14 cellular contexts compared by ENCODE assay signal in the genomic region with DNA sequence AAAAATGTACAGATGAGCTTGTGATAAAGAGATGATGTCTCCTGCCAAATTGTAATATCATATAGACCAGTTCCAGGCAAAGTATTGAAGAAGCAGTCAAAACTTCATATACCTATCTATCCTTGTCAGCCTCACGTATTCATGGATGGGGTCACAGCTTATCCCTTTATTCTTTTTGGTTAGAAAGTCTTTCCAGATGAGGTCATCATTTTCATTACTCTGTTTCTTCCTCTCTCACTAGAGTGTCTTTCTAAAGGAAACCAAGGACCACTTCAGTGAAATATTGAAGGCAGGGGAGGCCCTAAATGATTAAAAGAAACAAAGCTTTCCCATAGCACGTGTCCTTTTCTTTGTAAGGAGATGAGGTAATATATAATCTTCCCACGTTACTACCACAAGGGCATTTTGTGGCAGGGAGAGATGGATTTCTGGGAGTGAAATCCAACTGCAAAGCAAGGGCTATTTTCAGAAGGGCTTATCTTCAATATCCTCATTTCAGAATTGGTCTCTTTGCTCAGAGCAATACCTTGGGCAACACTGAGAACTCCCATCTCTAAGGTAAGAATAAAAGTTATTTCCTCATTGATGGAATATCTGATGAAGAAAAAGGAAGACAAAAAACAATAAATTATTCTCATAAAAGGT.
DNase-seq lines count a peak whose midpoint lies in the region; ATAC-seq and TF ChIP-seq lines count a peak whose summit lies in the region.
"Had no signal": no experiment of that assay in that cellular context is flagged by ENCODE, and none has a peak within 500 bp of the region (broad histone marks: within the 10 kb centered on the region; RNA-seq: fewer than 3 reads in every experiment).

No MANE protein-coding gene starts in this region.

- CTCF ChIA-PET in HEK293 (lab: Yijun Ruan, JAX), result interaction anchor here (0.9 to 1.5 kb wide), 2 partner anchors 29 to 136 kb away, joined by 4 read pairs; no protein-coding TSS in a partner anchor

- no peak for TF ChIP-seq CTCF in HEK293 (tag by site-specific recombination; IDR thresholded peaks at IDR 0.05)

- H3K9me3 ChIP-seq in HEK293 (ENCODE audit: control insufficient read depth, insufficient read depth, low read depth, low read length), result no peaks in the 10 kb centered on the region
- H3K9me3 ChIP-seq: BLaER1, HAP-1 had no signal

- H3K4me1 ChIP-seq in HEK293 (ENCODE audit: control insufficient read depth, insufficient read depth, low read length), result peaks cover 3% of the 10 kb centered on the region; the same call in 1 of the 2 replicates
- H3K4me1 ChIP-seq: BLaER1 had no signal

- POLR2A ChIA-PET in HEK293 (lab: Yijun Ruan, JAX), result no interaction called here

- no peak overlapping the region for H3K27ac ChIP-seq in HEK293 (ENCODE audit: extremely low read depth, low read depth, low read length)
- H3K27ac ChIP-seq: BLaER1 had no signal

- ATAC-seq in esophagus mucosa, result no peak
- no peak for ATAC-seq in GM18907 (IDR thresholded peaks at IDR 0.05; ENCODE audit: unreplicated experiment)
- ATAC-seq: K562, PC-3 had no signal

- DNase-seq in ELR (ENCODE audit: low read depth) (peak; percentile 6), dermis blood vessel endothelial cell (peak; percentile 17), myocyte (ENCODE audit: low read depth) (peak; percentile 26), NCI-H510A (lab: John Stamatoyannopoulos, UW) (no peak)
- DNase-seq: DMS 273 treated with DMSO at 0.1 percent for 48 hours, NCI-H1048, NCI-H146, PC-3 had no signal

- H3K36me3 ChIP-seq in HEK293 (ENCODE audit: control insufficient read depth in 2 of 2, insufficient read depth in 1 of 2, low read length in 2 of 2), result no peaks in the 10 kb centered on the region
- H3K36me3 ChIP-seq: BLaER1, HAP-1 had no signal

- H3K4me3 ChIP-seq in HEK293 (ENCODE audit: low read depth, low read length), result no peak overlapping the region
- H3K4me3 ChIP-seq: BLaER1, HAP-1, K562 had no signal

TF ChIP-seq in HEK293, 187 proteins besides CTCF, POLR2A, EP300 and RAD21:
- no peak for TF ChIP-seq SP2 (tag by site-specific recombination; IDR thresholded peaks at IDR 0.05)
- peak; percentile 46 for TF ChIP-seq GLIS1 (tag by site-specific recombination; IDR thresholded peaks at IDR 0.05)
- TF ChIP-seq, protein P1, sequence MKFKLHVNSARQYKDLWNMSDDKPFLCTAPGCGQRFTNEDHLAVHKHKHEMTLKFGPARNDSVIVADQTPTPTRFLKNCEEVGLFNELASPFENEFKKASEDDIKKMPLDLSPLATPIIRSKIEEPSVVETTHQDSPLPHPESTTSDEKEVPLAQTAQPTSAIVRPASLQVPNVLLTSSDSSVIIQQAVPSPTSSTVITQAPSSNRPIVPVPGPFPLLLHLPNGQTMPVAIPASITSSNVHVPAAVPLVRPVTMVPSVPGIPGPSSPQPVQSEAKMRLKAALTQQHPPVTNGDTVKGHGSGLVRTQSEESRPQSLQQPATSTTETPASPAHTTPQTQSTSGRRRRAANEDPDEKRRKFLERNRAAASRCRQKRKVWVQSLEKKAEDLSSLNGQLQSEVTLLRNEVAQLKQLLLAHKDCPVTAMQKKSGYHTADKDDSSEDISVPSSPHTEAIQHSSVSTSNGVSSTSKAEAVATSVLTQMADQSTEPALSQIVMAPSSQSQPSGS (tag by site-specific recombination; IDR thresholded peaks at IDR 0.05; ENCODE audit: low read depth), result peak; percentile 53
TF ChIP-seq in HEK293: peak in this region for 2.
